In the genomic region with DNA sequence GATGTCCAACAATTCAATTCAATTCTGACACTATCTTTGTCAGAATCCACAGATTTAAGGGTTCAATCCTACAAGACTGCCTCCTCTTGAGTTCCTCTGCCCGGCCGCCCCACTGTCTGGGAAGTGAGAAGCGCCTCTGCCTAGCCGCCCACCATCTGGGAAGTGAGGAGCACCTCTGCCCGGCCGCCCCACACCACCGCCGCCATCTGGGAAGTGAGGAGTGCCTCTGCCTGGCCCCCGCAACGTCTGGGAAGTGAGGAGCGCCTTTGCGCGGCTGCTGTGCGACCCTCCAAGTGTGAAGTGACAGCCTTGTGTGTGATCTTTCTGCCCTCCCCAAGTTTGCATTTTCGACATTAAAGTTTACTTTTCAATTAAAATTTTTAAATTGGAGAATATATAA, we compare ENCODE assay signal across 25 cellular contexts. TPM values are rescaled to one million over a fixed set of nuclear protein-coding genes. Genes with fewer than 3 reads are reported as not detected.
DNase-seq lines count a peak whose midpoint lies in the region; ATAC-seq, FAIRE-seq and TF ChIP-seq lines count a peak whose summit lies in the region.
"Had no signal": no experiment of that assay in that cellular context is flagged by ENCODE, and none has a peak within 500 bp of the region (broad histone marks: within the 10 kb centered on the region; RNA-seq: fewer than 3 reads in every experiment).

No MANE protein-coding gene starts in this region.

- no peak for FAIRE-seq in kidney (lab: Jason Lieb, UNC)
- FAIRE-seq: A204.1, D721Med, GM12891, GM18507, H1 had no signal

- ATAC-seq in Right ventricle myocardium inferior (no peak), GM21786 (IDR thresholded peaks at IDR 0.05; ENCODE audit: unreplicated experiment) (no peak)

- TF ChIP-seq CTCF in left ventricle myocardium inferior (IDR thresholded peaks at IDR 0.05; ENCODE audit: borderline replicate concordance), result no peak
- TF ChIP-seq CTCF in Loucy (conservative IDR thresholded peaks at IDR 0.05; ENCODE audit: low read length), result no peak
- TF ChIP-seq CTCF in endodermal cell (conservative IDR thresholded peaks at IDR 0.05), result no peak
- TF ChIP-seq CTCF in kidney (IDR thresholded peaks at IDR 0.05; ENCODE audit: borderline replicate concordance, extremely low read depth, insufficient read depth), result no peak

- H2AFZ ChIP-seq in Loucy (ENCODE audit: low read length), result no peak overlapping the region
- H2AFZ ChIP-seq: GM23248 had no signal

- H3K27ac ChIP-seq in left ventricle myocardium inferior (replicated peaks) (no peak overlapping the region), endodermal cell (ENCODE audit: low read depth, low read length) (no peak overlapping the region), kidney (ENCODE audit: low read depth in 2 of 2, low read length in 2 of 2) (no peak overlapping the region), substantia nigra (ENCODE audit: low read depth, low read length, poor library complexity, severe bottlenecking) (no peak overlapping the region)
- H3K27ac ChIP-seq: 22Rv1, BLaER1, GM23248 had no signal

- no peaks in the 10 kb centered on the region for H3F3A ChIP-seq in Loucy (ENCODE audit: low read depth)

- H3K79me2 ChIP-seq in Loucy (ENCODE audit: insufficient read depth, low read length), result peaks cover 54% of the 10 kb centered on the region

- peaks cover 92% of the 10 kb centered on the region for H3K9me3 Mint-ChIP-seq in endodermal cell

- H3K4me1 Mint-ChIP-seq in endodermal cell, result peaks cover 8% of the 10 kb centered on the region

- no peaks in the 10 kb centered on the region for H3K9me2 ChIP-seq in Loucy (replicated peaks; ENCODE audit: low read depth, low read length)

- H3K36me3 ChIP-seq in left ventricle myocardium inferior (peaks cover 91% of the 10 kb centered on the region), Loucy (ENCODE audit: insufficient read depth, low read length) (peaks cover 55% of the 10 kb centered on the region), endodermal cell (ENCODE audit: control insufficient read depth, insufficient read depth, low read length) (peaks cover 87% of the 10 kb centered on the region), kidney (ENCODE audit: control insufficient read depth in 1 of 2, insufficient read depth in 2 of 2, low read length in 2 of 2) (peaks cover 20 to 34% of the 10 kb centered on the region in 2 donors)

- H3K4me1 ChIP-seq in left ventricle myocardium inferior (peaks cover 17% of the 10 kb centered on the region), Loucy (ENCODE audit: insufficient read depth, low read length, poor library complexity, severe bottlenecking) (peaks cover 12% of the 10 kb centered on the region), endodermal cell (ENCODE audit: control insufficient read depth, insufficient read depth, low read length) (no peaks in the 10 kb centered on the region), kidney (ENCODE audit: control insufficient read depth in 1 of 2, insufficient read depth in 1 of 2, low read depth in 1 of 2, low read length in 2 of 2) (peaks cover 0 to 3% of the 10 kb centered on the region in 2 donors)

- H3K27me3 Mint-ChIP-seq in endodermal cell (ENCODE audit: insufficient read depth), result no peaks in the 10 kb centered on the region
- H3K27me3 Mint-ChIP-seq: B cell; CD4-positive, alpha-beta T cell; CD8-positive, alpha-beta memory T cell had no signal

- no peak overlapping the region for H3K27ac Mint-ChIP-seq in endodermal cell
- H3K27ac Mint-ChIP-seq: B cell; CD14-positive monocyte; CD4-positive, alpha-beta T cell; CD8-positive, alpha-beta memory T cell had no signal

- 96% methylated on average over 5 to 14 of the region's 15 CpGs for WGBS in endodermal cell (ENCODE audit: insufficient coverage in 1 of 2, insufficient read length in 1 of 2), 2 experiments

- H3K9me3 ChIP-seq in left ventricle myocardium inferior (replicated peaks) (peaks cover 84% of the 10 kb centered on the region), Loucy (ENCODE audit: insufficient read depth, low read depth, low read length) (0 out of 2 replicates have a peak, but pooled peaks cover under 1% of the 10 kb centered on the region), endodermal cell (ENCODE audit: control insufficient read depth, low read length) (peaks cover 94% of the 10 kb centered on the region), kidney (ENCODE audit: control insufficient read depth in 1 of 2, low read length in 2 of 2) (peaks cover 7 to 25% of the 10 kb centered on the region in 2 donors)

- H3K4me3 ChIP-seq in left ventricle myocardium inferior (no peak overlapping the region), Loucy (ENCODE audit: low read length, poor library complexity, severe bottlenecking) (no peak overlapping the region), endodermal cell (ENCODE audit: low read length) (peak overlapping the region; percentile 70), kidney (ENCODE audit: low read length in 2 of 2) (no peak overlapping the region)
- H3K4me3 ChIP-seq: GM23248 had no signal

- intact Hi-C loops in Right ventricle myocardium inferior (cut with DNase I), result loop anchor here (10.0 kb wide), 1 partner anchor 213 kb away; no protein-coding TSS in a partner anchor
- intact Hi-C loops in left ventricle myocardium inferior (cut with micrococcal nuclease), result no loop called here
- intact Hi-C loops in kidney (cut with DNase I), result no loop called here

- no peaks in the 10 kb centered on the region for H4K20me1 ChIP-seq in Loucy (ENCODE audit: insufficient read depth, low read length, poor library complexity, severe bottlenecking)
- H4K20me1 ChIP-seq: BLaER1 had no signal

- H3K27me3 ChIP-seq in left ventricle myocardium inferior (ENCODE audit: low read depth) (no peaks in the 10 kb centered on the region), Loucy (ENCODE audit: insufficient read depth, low read length, poor library complexity, severe bottlenecking) (no peaks in the 10 kb centered on the region), endodermal cell (ENCODE audit: control insufficient read depth, insufficient read depth, low read length, poor library complexity, severe bottlenecking) (no peaks in the 10 kb centered on the region)
- H3K27me3 ChIP-seq: BLaER1 had no signal

- H3K4me2 ChIP-seq in Loucy (ENCODE audit: low read depth, low read length, poor library complexity, severe bottlenecking), result peak overlapping the region; percentile 21
- H3K4me2 ChIP-seq: BLaER1 had no signal

- no peak overlapping the region for H3K4me3 Mint-ChIP-seq in endodermal cell
- H3K4me3 Mint-ChIP-seq: B cell; CD14-positive monocyte; CD4-positive, alpha-beta T cell had no signal

- H3K36me3 Mint-ChIP-seq in endodermal cell (ENCODE audit: low read depth), result peaks cover 92% of the 10 kb centered on the region

- DNase-seq in Right ventricle myocardium inferior (ENCODE audit: missing footprints), result peak; percentile 75
- DNase-seq in left ventricle myocardium inferior, result no peak
- DNase-seq in endodermal cell, result no peak
- peak; percentile 65 for DNase-seq in kidney
- DNase-seq in substantia nigra (lab: John Stamatoyannopoulos, UW), result no peak
- DNase-seq in ureter (ENCODE audit: low spot score), result no peak
- DNase-seq: CD4-positive, alpha-beta T cell; CD8-positive, alpha-beta memory T cell; DMS 273 treated with DMSO at 0.1 percent for 48 hours; DMS79; GF-D8; H7; HCEC 1CT had no signal

- no peak overlapping the region for H3K9ac ChIP-seq in Loucy (ENCODE audit: low read depth, low read length, poor library complexity, severe bottlenecking)
- H3K9ac ChIP-seq in endodermal cell (ENCODE audit: extremely low read depth, low read length, poor library complexity, severe bottlenecking), result no peak overlapping the region
- no peak overlapping the region for H3K9ac ChIP-seq in kidney (ENCODE audit: low read length in 2 of 2)
- H3K9ac ChIP-seq: BLaER1, GM23248 had no signal

RNA-seq across cellular contexts. Expression of gene ZNF614, which starts 6.0 kb away (rescaled TPM):
- total RNA-seq in Right ventricle myocardium inferior (6.0 TPM), left ventricle myocardium inferior (5.5 TPM), endodermal cell (10 to 100 TPM; 46.2 to 66.7 TPM), kidney (9.4 TPM), ureter (10.0 TPM)
- polyA plus RNA-seq in endodermal cell (2013, experiment 1 of 2), result 18.5 TPM
- 19.8 TPM for polyA plus RNA-seq in endodermal cell (2013, experiment 2 of 2)
- polyA plus RNA-seq in kidney (ENCODE audit: insufficient read depth, low read depth, low replicate concordance), result 3.0 TPM

RNA-seq across cellular contexts. Expression of gene ZNF615, which starts 14.2 kb away (rescaled TPM):
- total RNA-seq in Right ventricle myocardium inferior (11.9 TPM), left ventricle myocardium inferior (11.2 TPM), endodermal cell (10 to 100 TPM; 19.3 to 29.1 TPM), kidney (15.3 TPM), ureter (14.9 TPM)
- 9.8 TPM for polyA plus RNA-seq in endodermal cell (2013, experiment 1 of 2)
- polyA plus RNA-seq in endodermal cell (2013, experiment 2 of 2), result 10.5 TPM
- 5.3 TPM for polyA plus RNA-seq in kidney (ENCODE audit: insufficient read depth, low read depth, low replicate concordance)

RNA-seq across cellular contexts. Expression of gene ZNF432, which starts 26.4 kb away (rescaled TPM):
- total RNA-seq in Right ventricle myocardium inferior (7.9 TPM), left ventricle myocardium inferior (7.8 TPM), endodermal cell (10 to 100 TPM; 21.3 to 31.0 TPM), kidney (19.5 TPM), ureter (19.7 TPM)
- 14.9 TPM for polyA plus RNA-seq in endodermal cell (2013, experiment 1 of 2)
- 17.3 TPM for polyA plus RNA-seq in endodermal cell (2013, experiment 2 of 2)
- 4.7 TPM for polyA plus RNA-seq in kidney (ENCODE audit: insufficient read depth, low read depth, low replicate concordance)

RNA-seq across cellular contexts. Expression of gene ZNF350, which starts 35.6 kb away (rescaled TPM):
- total RNA-seq in Right ventricle myocardium inferior (7.3 TPM), left ventricle myocardium inferior (8.0 TPM), endodermal cell (10 to 100 TPM in 1 of 2 donors, 1 to 10 TPM in 1; 8.3 to 11.2 TPM), kidney (18.9 TPM), ureter (23.3 TPM)
- polyA plus RNA-seq in endodermal cell (2013, experiment 1 of 2), result 6.5 TPM
- polyA plus RNA-seq in endodermal cell (2013, experiment 2 of 2), result 6.4 TPM
- polyA plus RNA-seq in kidney (ENCODE audit: insufficient read depth, low read depth, low replicate concordance), result 7.8 TPM

Comparison
In these comparisons a context has a peak if more than half of its experiments do, and no peak if none do; other contexts are left out.
1. DNase-seq: peak in Right ventricle myocardium inferior (single experiment) and kidney (single experiment); none in left ventricle myocardium inferior (single experiment), endodermal cell (single experiment), substantia nigra (0 of 49) and ureter (single experiment).